In the genomic region with DNA sequence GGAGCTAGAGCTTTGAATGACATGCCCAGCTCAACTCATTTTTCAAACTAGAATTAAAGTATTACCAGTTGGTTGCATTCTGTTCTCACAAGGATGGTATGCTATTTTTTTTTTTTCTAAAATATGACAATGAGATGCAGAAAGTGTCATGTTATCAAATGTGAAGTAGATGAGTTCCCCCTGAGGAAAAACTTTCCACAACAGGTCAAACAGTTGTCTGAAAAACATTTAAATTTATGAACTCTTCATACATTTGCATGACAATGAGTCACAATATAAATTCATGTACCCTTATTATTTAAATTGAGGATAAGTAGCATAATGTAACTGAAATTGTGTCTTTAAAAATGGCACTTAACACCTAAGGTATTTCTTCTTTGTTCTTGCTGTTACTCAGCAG, we compare ENCODE assay signal across 24 cellular contexts.
"Had no signal": no experiment of that assay in that cellular context is flagged by ENCODE, and none has a peak within 500 bp of the region (broad histone marks: within the 10 kb centered on the region; RNA-seq: fewer than 3 reads in every experiment).

No MANE protein-coding gene starts in this region.

- H3K27ac ChIP-seq: stomach, suprapubic skin, testis, thoracic aorta, thyroid gland, tibial artery, tibial nerve, transverse colon, upper lobe of left lung, upper lobe of right lung, uterus, vagina had no signal

- DNase-seq: stimulated activated CD4-positive, alpha-beta T cell treated with anti-CD3 and anti-CD28 coated beads, Interleukin-2, amount 100 ng/mL, for 48 hours; stimulated activated CD4-positive, alpha-beta T cell treated with anti-CD3 and anti-CD28 coated beads, Interleukin-4, amount 100 ng/mL, for 1 hour; stimulated activated CD4-positive, alpha-beta T cell treated with anti-CD3 and anti-CD28 coated beads, Interleukin-4, amount 100 ng/mL, for 24 hours; stimulated activated CD4-positive, alpha-beta T cell treated with anti-CD3 and anti-CD28 coated beads, Interleukin-4, amount 100 ng/mL, for 4 hours; stimulated activated CD8-positive, alpha-beta memory T cell treated with anti-CD3 and anti-CD28 coated beads, Interleukin-4, amount 100 ng/mL, for 48 hours; stimulated activated naive B cell treated with anti-CD40 and anti-IgM and Interleukin-4, amounts not matched to agents 10 μg/mL and 1 μg/mL and 100 μg/mL, for 72 hours; stimulated activated naive CD4-positive, alpha-beta T cell; stimulated activated naive CD4-positive, alpha-beta T cell treated with Interleukin-2 at 50 U/mL for 16 hours; stimulated activated naive CD8-positive, alpha-beta T cell treated with anti-CD3 and anti-CD28 coated beads, Interleukin-15, amount 100 ng/mL, for 72 hours; stimulated activated naive CD8-positive, alpha-beta T cell treated with anti-CD3 and anti-CD28 coated beads, Interleukin-15, Interleukin-2, amounts not matched to agents 100 U/mL and 50 U/mL, for 24 hours; stomach; substantia nigra; testis; thyroid gland; tibial artery; transverse colon; trophoblast cell; upper lobe of left lung; upper lobe of right lung; uterus had no signal

- H3K9me3 ChIP-seq: stomach, suprapubic skin, testis, thoracic aorta, thyroid gland, tibial artery, tibial nerve, transverse colon, upper lobe of left lung, upper lobe of right lung, uterus, vagina had no signal

- H3K4me3 ChIP-seq: stomach, suprapubic skin, testis, thoracic aorta, thyroid gland, tibial artery, tibial nerve, transverse colon, upper lobe of left lung, upper lobe of right lung, uterus, vagina had no signal

- H3K36me3 ChIP-seq: stomach, suprapubic skin, thoracic aorta, thyroid gland, tibial artery, tibial nerve, transverse colon, upper lobe of left lung, upper lobe of right lung, uterus, vagina had no signal

- H3K27me3 ChIP-seq: stomach, suprapubic skin, testis, thyroid gland, tibial artery, tibial nerve, transverse colon, upper lobe of left lung, upper lobe of right lung, uterus, vagina had no signal
